In genomic region chr20:63790572-63791168, GRCh38 we compare ENCODE assay signal across 19 cellular contexts.
"Had no signal": no experiment of that assay in that cellular context is flagged by ENCODE, and none has a peak within 500 bp of the region (broad histone marks: within the 10 kb centered on the region; RNA-seq: fewer than 3 reads in every experiment).

No MANE protein-coding gene starts in this region.

- DNase-seq: activated CD4-positive, alpha-beta T cell treated with anti-CD3 and anti-CD28 coated beads, Interleukin-2, amount 10 ng/mL, durations not matched to agents 24 days and 14 days; activated CD4-positive, alpha-beta T cell treated with anti-CD3 and anti-CD28 coated beads, Interleukin-2, amount 50 U/mL, for 48 hours; activated CD4-positive, CD25-positive, alpha-beta regulatory T cell treated with anti-CD3 and anti-CD28 coated beads, Interleukin-2, amount 50 U/mL, for 72 hours; activated CD8-positive, alpha-beta memory T cell treated with anti-CD3 and anti-CD28 coated beads, Interleukin-2, amount 10 ng/mL, durations not matched to agents 7 days and 5 days; activated effector memory CD4-positive, alpha-beta T cell treated with Interleukin-2 at 50 U/mL for 16 hours; activated naive CD4-positive, alpha-beta T cell treated with Interleukin-2 at 50 U/mL for 16 hours; activated T-cell treated with anti-CD3 and anti-CD28 coated beads, Interleukin-2, amount 50 U/mL, for 24 hours; brain microvascular endothelial cell; Kasumi-1; KBM-7; NCI-H146; NCI-H187 treated with DMSO at 0.1 percent for 48 hours; NCI-H2081 treated with DMSO at 0.1 percent for 48 hours; NCI-H446; NCI-H524; Peyer's patch; SHP77 treated with DMSO at 0.1 percent for 48 hours had no signal

- ATAC-seq: activated CD8-positive, alpha-beta memory T cell treated with anti-CD3 and anti-CD28 coated beads, Interleukin-2, amount 10 ng/mL, durations not matched to agents 7 days and 5 days; activated naive CD4-positive, alpha-beta T cell treated with anti-CD3 and anti-CD28 coated beads, Interleukin-2, amount 50 U/mL, for 72 hours had no signal

- H3K27ac ChIP-seq: brain microvascular endothelial cell, Peyer's patch, RWPE1 had no signal

- H3K9me3 ChIP-seq: Peyer's patch had no signal

- H3K4me3 ChIP-seq: Peyer's patch had no signal

- H3K36me3 ChIP-seq: brain microvascular endothelial cell had no signal

- H3K27me3 ChIP-seq: brain microvascular endothelial cell, Peyer's patch had no signal

- H3K4me1 ChIP-seq: Peyer's patch had no signal
